ENCODE assay signal across 8 cellular contexts in the genomic region with DNA sequence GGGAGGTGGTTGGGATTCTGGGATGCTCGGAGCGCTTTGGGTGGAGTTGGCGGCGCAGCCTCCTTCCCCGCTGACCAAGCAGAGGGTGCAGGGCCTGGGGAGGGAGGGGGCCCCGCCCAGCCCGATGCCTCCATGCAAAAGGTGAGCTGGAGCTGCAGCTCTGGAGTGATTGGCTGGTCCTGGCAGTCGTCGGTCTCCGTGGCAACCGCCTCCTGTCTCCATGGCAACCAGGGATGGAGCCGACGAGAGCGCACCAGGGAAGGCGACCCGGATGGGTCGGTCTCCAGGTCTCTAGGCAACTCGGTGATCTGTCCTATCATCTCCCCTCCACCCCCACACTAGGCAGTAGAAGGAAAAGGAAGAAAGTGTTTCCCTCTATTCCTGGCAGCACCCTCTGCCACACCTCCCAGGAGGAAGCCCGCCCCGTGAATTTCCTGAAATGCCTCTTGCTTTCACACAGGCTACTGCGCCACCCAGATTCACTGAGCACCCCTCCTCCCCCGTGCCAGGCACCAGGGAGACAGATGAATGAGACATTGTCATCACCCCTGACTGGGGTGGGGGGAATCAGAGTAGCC. TPM values are rescaled to one million over a fixed set of nuclear protein-coding genes. Genes with fewer than 3 reads are reported as not detected.
A peak's percentile ranks its signal among the peaks of the same experiment; 100 is the strongest.
DNase-seq lines count a peak whose midpoint lies in the region; ATAC-seq and TF ChIP-seq lines count a peak whose summit lies in the region.

No MANE protein-coding gene starts in this region.

- H3K4me3 ChIP-seq in astrocyte of the spinal cord (ENCODE audit: low read depth, low read length), result peak overlapping the region; percentile 58
- H3K4me3 ChIP-seq in prostate gland, result peak overlapping the region; percentile 48 to 51
- peak overlapping the region; percentile 48 to 56 for H3K4me3 ChIP-seq in uterus

- H3K4me1 ChIP-seq in prostate gland (replicated peaks) (no peaks in the 10 kb centered on the region), uterus (no peaks in the 10 kb centered on the region)

- H3K27ac ChIP-seq in prostate gland (peak overlapping the region; percentile 59 to 69), uterus (peak overlapping the region; percentile 76 to 88)

- 1% methylated on average over 20 of the region's 22 CpGs for WGBS in prostate gland

- no peak for TF ChIP-seq CTCF in astrocyte of the spinal cord (IDR thresholded peaks at IDR 0.05; ENCODE audit: low read depth, low read length)
- no peak for TF ChIP-seq CTCF in prostate gland (IDR thresholded peaks at IDR 0.05)
- TF ChIP-seq CTCF in uterus (IDR thresholded peaks at IDR 0.05), result no peak

- no peak for ATAC-seq in GM21529 (IDR thresholded peaks at IDR 0.05; ENCODE audit: unreplicated experiment)

- in situ Hi-C loops in astrocyte of the spinal cord (cut with HindIII; ENCODE audit: low sequenced_read_pairs), result no loop called here

- DNase-seq in C1 segment of cervical spinal cord (lab: John Stamatoyannopoulos, UW) (peak; percentile 50 to 99 (median 96)), M059J (ENCODE audit: low read depth) (peak; percentile 64), T-helper 9 cell (peak; percentile 42), astrocyte of the spinal cord (ENCODE audit: low read depth, low spot score) (peak; percentile 49), hepatic stellate cell (ENCODE audit: low spot score) (peak; percentile 71), prostate gland (ENCODE audit: low spot score) (peak; percentile 48), uterus (peak; percentile 59 to 65)

- TF ChIP-seq POLR2A in prostate gland (IDR thresholded peaks at IDR 0.05) (no peak), uterus (IDR thresholded peaks at IDR 0.05) (no peak)

- H3K36me3 ChIP-seq in prostate gland (no peaks in the 10 kb centered on the region), uterus (no peaks in the 10 kb centered on the region)

- H3K27me3 ChIP-seq in prostate gland (replicated peaks; ENCODE audit: insufficient read depth), result no peaks in the 10 kb centered on the region
- no peaks in the 10 kb centered on the region for H3K27me3 ChIP-seq in uterus

- intact Hi-C loops in prostate gland (cut with DNase I) (no loop called here), uterus (cut with DNase I; ENCODE audit: low total_unique reads) (no loop called here)

- no peaks in the 10 kb centered on the region for H3K9me3 ChIP-seq in prostate gland
- no peaks in the 10 kb centered on the region for H3K9me3 ChIP-seq in uterus

RNA-seq across cellular contexts. Expression of a gene that starts 0.6 kb away (rescaled TPM):
- 0.54 and 3.2 TPM in 2 replicates for total RNA-seq in M059J (2014; rRNA removed; shearing (Covaris generic))
- total RNA-seq in prostate gland (10 to 100 TPM in 1 of 2 donors, 1 to 10 TPM in 1; 3.5 to 10.3 TPM), uterus (10 to 100 TPM in 1 of 4 donors, 1 to 10 TPM in 2, under 1 TPM in 1; 0.51 to 26.9 (median 5.4) TPM)

RNA-seq across cellular contexts. Expression of a gene that starts 22.1 kb away (rescaled TPM):
- total RNA-seq in M059J (2014; rRNA removed; shearing (Covaris generic)), result 55.3 and 66.6 TPM in 2 replicates
- total RNA-seq in prostate gland (10 to 100 TPM; 46.4 to 76.3 TPM), uterus (10 to 100 TPM in 3 of 4 donors, 1 to 10 TPM in 1; 7.4 to 51.2 (median 42.5) TPM)

Comparison
In these comparisons a context has a peak if more than half of its experiments do, and no peak if none do; other contexts are left out.
1. DNase-seq: peak in every context shown above with its lines; median percentile 96 in C1 segment of cervical spinal cord; 71 in hepatic stellate cell; 64 in M059J; 62 in uterus; 49 in astrocyte of the spinal cord; 48 in prostate gland; 42 in T-helper 9 cell.